2 cellular contexts compared by ENCODE assay signal in the genomic region with DNA sequence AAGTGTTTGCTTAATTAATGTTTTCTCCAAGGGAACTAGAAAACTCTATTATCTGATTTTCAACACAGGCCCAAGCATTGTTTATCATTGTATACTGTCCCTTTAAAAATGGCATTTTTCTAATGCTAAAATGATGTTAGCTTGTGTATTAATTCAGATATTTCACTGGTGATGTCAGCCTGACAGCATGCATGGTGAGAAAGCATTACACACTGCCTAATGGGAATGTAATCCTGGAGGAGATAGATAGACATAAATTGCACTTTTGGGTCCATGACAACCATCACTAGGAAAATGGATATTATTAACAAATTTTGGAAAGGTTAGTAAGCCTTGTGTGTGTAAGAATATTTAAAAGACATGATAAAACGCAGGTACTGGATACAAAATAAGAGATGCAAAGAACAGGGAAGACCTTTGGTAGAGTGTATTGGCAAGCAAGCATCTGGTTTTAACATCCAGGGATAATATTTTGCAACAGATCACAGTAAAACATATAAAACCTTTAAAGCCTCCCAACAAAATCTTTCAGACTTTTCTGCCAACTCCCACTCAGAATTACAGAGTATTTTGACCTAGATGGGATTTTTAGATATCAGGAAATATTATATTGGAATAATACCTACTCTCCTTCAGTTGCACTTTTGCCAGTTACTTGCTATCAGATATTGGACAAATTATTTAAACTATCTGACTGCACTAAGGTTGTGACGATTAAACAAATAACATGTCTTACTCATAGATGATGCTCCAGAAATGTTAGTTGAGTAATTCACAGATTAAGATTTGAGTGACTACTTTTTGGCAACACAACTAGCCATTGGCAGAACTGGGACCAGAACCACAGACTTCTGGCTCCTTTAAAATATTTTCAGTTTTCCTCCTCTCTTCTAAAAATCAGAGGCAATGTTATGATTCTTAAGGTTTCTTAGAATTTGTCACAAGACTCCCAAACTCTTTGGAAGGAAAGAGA.
TF ChIP-seq lines count a peak whose summit lies in the region.

No MANE protein-coding gene starts in this region.

TF ChIP-seq in SK-N-SH treated with all-trans-retinoic acid at 6 μM for 48 hours, 23 proteins besides CTCF, POLR2A, EP300 and RAD21:
- TF ChIP-seq, protein P1, sequence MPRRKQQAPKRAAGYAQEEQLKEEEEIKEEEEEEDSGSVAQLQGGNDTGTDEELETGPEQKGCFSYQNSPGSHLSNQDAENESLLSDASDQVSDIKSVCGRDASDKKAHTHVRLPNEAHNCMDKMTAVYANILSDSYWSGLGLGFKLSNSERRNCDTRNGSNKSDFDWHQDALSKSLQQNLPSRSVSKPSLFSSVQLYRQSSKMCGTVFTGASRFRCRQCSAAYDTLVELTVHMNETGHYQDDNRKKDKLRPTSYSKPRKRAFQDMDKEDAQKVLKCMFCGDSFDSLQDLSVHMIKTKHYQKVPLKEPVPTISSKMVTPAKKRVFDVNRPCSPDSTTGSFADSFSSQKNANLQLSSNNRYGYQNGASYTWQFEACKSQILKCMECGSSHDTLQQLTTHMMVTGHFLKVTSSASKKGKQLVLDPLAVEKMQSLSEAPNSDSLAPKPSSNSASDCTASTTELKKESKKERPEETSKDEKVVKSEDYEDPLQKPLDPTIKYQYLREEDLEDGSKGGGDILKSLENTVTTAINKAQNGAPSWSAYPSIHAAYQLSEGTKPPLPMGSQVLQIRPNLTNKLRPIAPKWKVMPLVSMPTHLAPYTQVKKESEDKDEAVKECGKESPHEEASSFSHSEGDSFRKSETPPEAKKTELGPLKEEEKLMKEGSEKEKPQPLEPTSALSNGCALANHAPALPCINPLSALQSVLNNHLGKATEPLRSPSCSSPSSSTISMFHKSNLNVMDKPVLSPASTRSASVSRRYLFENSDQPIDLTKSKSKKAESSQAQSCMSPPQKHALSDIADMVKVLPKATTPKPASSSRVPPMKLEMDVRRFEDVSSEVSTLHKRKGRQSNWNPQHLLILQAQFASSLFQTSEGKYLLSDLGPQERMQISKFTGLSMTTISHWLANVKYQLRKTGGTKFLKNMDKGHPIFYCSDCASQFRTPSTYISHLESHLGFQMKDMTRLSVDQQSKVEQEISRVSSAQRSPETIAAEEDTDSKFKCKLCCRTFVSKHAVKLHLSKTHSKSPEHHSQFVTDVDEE (CRISPR knock-in tag; IDR thresholded peaks at IDR 0.05) = no peak
- TF ChIP-seq, protein P2, sequence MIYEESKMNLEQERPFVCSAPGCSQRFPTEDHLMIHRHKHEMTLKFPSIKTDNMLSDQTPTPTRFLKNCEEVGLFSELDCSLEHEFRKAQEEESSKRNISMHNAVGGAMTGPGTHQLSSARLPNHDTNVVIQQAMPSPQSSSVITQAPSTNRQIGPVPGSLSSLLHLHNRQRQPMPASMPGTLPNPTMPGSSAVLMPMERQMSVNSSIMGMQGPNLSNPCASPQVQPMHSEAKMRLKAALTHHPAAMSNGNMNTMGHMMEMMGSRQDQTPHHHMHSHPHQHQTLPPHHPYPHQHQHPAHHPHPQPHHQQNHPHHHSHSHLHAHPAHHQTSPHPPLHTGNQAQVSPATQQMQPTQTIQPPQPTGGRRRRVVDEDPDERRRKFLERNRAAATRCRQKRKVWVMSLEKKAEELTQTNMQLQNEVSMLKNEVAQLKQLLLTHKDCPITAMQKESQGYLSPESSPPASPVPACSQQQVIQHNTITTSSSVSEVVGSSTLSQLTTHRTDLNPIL (CRISPR knock-in tag; IDR thresholded peaks at IDR 0.05; ENCODE audit: low read depth) = peak; percentile 80
- peak; percentile 86 for TF ChIP-seq ISL1 (CRISPR knock-in tag; IDR thresholded peaks at IDR 0.05)

TF ChIP-seq in neural cell, 6 proteins besides CTCF, POLR2A, EP300 and RAD21:
- TF ChIP-seq, protein P3, sequence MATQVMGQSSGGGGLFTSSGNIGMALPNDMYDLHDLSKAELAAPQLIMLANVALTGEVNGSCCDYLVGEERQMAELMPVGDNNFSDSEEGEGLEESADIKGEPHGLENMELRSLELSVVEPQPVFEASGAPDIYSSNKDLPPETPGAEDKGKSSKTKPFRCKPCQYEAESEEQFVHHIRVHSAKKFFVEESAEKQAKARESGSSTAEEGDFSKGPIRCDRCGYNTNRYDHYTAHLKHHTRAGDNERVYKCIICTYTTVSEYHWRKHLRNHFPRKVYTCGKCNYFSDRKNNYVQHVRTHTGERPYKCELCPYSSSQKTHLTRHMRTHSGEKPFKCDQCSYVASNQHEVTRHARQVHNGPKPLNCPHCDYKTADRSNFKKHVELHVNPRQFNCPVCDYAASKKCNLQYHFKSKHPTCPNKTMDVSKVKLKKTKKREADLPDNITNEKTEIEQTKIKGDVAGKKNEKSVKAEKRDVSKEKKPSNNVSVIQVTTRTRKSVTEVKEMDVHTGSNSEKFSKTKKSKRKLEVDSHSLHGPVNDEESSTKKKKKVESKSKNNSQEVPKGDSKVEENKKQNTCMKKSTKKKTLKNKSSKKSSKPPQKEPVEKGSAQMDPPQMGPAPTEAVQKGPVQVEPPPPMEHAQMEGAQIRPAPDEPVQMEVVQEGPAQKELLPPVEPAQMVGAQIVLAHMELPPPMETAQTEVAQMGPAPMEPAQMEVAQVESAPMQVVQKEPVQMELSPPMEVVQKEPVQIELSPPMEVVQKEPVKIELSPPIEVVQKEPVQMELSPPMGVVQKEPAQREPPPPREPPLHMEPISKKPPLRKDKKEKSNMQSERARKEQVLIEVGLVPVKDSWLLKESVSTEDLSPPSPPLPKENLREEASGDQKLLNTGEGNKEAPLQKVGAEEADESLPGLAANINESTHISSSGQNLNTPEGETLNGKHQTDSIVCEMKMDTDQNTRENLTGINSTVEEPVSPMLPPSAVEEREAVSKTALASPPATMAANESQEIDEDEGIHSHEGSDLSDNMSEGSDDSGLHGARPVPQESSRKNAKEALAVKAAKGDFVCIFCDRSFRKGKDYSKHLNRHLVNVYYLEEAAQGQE (IDR thresholded peaks at IDR 0.05; ENCODE audit: borderline replicate concordance) = peak; percentile 29
- TF ChIP-seq MXI1 (conservative IDR thresholded peaks at IDR 0.05; ENCODE audit: poor library complexity, severe bottlenecking) (no peak), POLR2AphosphoS5 (IDR thresholded peaks at IDR 0.05) (peak; percentile 78)
